23 cellular contexts compared by ENCODE assay signal in genomic region chrX:10245901-10246696, GRCh38.
A peak's percentile ranks its signal among the peaks of the same experiment; 100 is the strongest.
DNase-seq lines count a peak whose midpoint lies in the region; ATAC-seq, FAIRE-seq and TF ChIP-seq lines count a peak whose summit lies in the region.
"Had no signal": no experiment of that assay in that cellular context is flagged by ENCODE, and none has a peak within 500 bp of the region (broad histone marks: within the 10 kb centered on the region; RNA-seq: fewer than 3 reads in every experiment).

No MANE protein-coding gene starts in this region.

- H3K4me2 ChIP-seq in astrocyte (ENCODE audit: low read length) = no peak overlapping the region

- H3K4me3 Mint-ChIP-seq in activated naive CD8-positive, alpha-beta T cell treated with anti-CD3 and anti-CD28 coated beads, Interleukin-2, amount 10 ng/mL, durations not matched to agents 7 days and 5 days = no peak overlapping the region
- no peak overlapping the region for H3K4me3 Mint-ChIP-seq in activated naive CD8-positive, alpha-beta T cell treated with anti-CD3 and anti-CD28 coated beads, Interleukin-2, amount 50 U/mL, for 24 hours
- H3K4me3 Mint-ChIP-seq in astrocyte (ENCODE audit: unreplicated experiment) = no peak overlapping the region
- H3K4me3 Mint-ChIP-seq: B cell; CD4-positive, alpha-beta memory T cell had no signal

- H3K9me3 Mint-ChIP-seq in activated naive CD8-positive, alpha-beta T cell treated with anti-CD3 and anti-CD28 coated beads, Interleukin-2, amount 10 ng/mL, durations not matched to agents 7 days and 5 days = no peaks in the 10 kb centered on the region
- no peaks in the 10 kb centered on the region for H3K9me3 Mint-ChIP-seq in activated naive CD8-positive, alpha-beta T cell treated with anti-CD3 and anti-CD28 coated beads, Interleukin-2, amount 50 U/mL, for 24 hours
- H3K9me3 Mint-ChIP-seq in astrocyte (ENCODE audit: unreplicated experiment) = no peaks in the 10 kb centered on the region

- peak; percentile 45 for ATAC-seq in activated naive CD8-positive, alpha-beta T cell treated with anti-CD3 and anti-CD28 coated beads, Interleukin-2, amount 10 ng/mL, durations not matched to agents 7 days and 5 days (ENCODE audit: low read depth)
- ATAC-seq in activated naive CD8-positive, alpha-beta T cell treated with anti-CD3 and anti-CD28 coated beads, Interleukin-2, amount 50 U/mL, for 24 hours = no peak
- ATAC-seq in GM18861 (IDR thresholded peaks at IDR 0.05; ENCODE audit: unreplicated experiment) = no peak

- peak; percentile 5 for FAIRE-seq in astrocyte (lab: Jason Lieb, UNC)
- FAIRE-seq: A204.1, GM12891, GM19239, H1 had no signal

- H3K4me1 Mint-ChIP-seq in activated naive CD8-positive, alpha-beta T cell treated with anti-CD3 and anti-CD28 coated beads, Interleukin-2, amount 10 ng/mL, durations not matched to agents 7 days and 5 days = no peaks in the 10 kb centered on the region
- H3K4me1 Mint-ChIP-seq in activated naive CD8-positive, alpha-beta T cell treated with anti-CD3 and anti-CD28 coated beads, Interleukin-2, amount 50 U/mL, for 24 hours = no peaks in the 10 kb centered on the region
- no peaks in the 10 kb centered on the region for H3K4me1 Mint-ChIP-seq in astrocyte (ENCODE audit: low read depth, unreplicated experiment)
- H3K4me1 Mint-ChIP-seq: CD4-positive, alpha-beta memory T cell had no signal

- no peak overlapping the region for H3K4me3 ChIP-seq in Jurkat, Clone E6-1 (ENCODE audit: low read length)
- H3K4me3 ChIP-seq in astrocyte (ENCODE audit: insufficient read depth, low read depth, low read length) = no peak overlapping the region
- H3K4me3 ChIP-seq: GM23248 had no signal

- no peaks in the 10 kb centered on the region for H3K27me3 Mint-ChIP-seq in activated naive CD8-positive, alpha-beta T cell treated with anti-CD3 and anti-CD28 coated beads, Interleukin-2, amount 10 ng/mL, durations not matched to agents 7 days and 5 days
- no peaks in the 10 kb centered on the region for H3K27me3 Mint-ChIP-seq in activated naive CD8-positive, alpha-beta T cell treated with anti-CD3 and anti-CD28 coated beads, Interleukin-2, amount 50 U/mL, for 24 hours
- H3K27me3 Mint-ChIP-seq in astrocyte (ENCODE audit: low read depth, unreplicated experiment) = peaks cover 1% of the 10 kb centered on the region
- H3K27me3 Mint-ChIP-seq: B cell; CD4-positive, alpha-beta memory T cell had no signal

- H3K79me2 ChIP-seq in astrocyte (ENCODE audit: insufficient read depth, low read length) = no peaks in the 10 kb centered on the region

- POLR2A ChIA-PET in activated naive CD8-positive, alpha-beta T cell treated with anti-CD3 and anti-CD28 coated beads, Interleukin-2, amount 10 ng/mL, durations not matched to agents 7 days and 5 days (lab: Charles Lee) = no interaction called here

- H3K27ac ChIP-seq in astrocyte (ENCODE audit: low read depth, low read length) = no peak overlapping the region
- H3K27ac ChIP-seq: 22Rv1, GM23248 had no signal

- no peak for DNase-seq in activated naive CD8-positive, alpha-beta T cell treated with anti-CD3 and anti-CD28 coated beads, Interleukin-2, amount 10 ng/mL, durations not matched to agents 7 days and 5 days
- DNase-seq in activated naive CD8-positive, alpha-beta T cell treated with anti-CD3 and anti-CD28 coated beads, Interleukin-2, amount 50 U/mL, for 24 hours = no peak
- peak; percentile 90 for DNase-seq in Jurkat, Clone E6-1 (ENCODE audit: low read depth, low spot score)
- no peak for DNase-seq in astrocyte (ENCODE audit: low read depth)
- DNase-seq in Kasumi-1 (lab: John Stamatoyannopoulos, UW) = no peak
- no peak for DNase-seq in NCI-H82 treated with DMSO at 0.1 percent for 48 hours (lab: John Stamatoyannopoulos, UW; ENCODE audit: unreplicated experiment)
- DNase-seq: C1 segment of cervical spinal cord; Calu3; CD4-positive, alpha-beta memory T cell; COR-L47; DMS53; DMS79 treated with DMSO at 0.1 percent for 48 hours; GF-D8; GM23248; H7; HCEC 1CT had no signal

- H3K36me3 ChIP-seq in astrocyte (ENCODE audit: insufficient read depth, low read length) = no peaks in the 10 kb centered on the region

- no peak overlapping the region for H3K9ac ChIP-seq in astrocyte (ENCODE audit: low read length)
- H3K9ac ChIP-seq: GM23248 had no signal

- peaks cover 4% of the 10 kb centered on the region for H3K4me1 ChIP-seq in astrocyte (ENCODE audit: insufficient read depth, low read length)

- no peaks in the 10 kb centered on the region for H3K36me3 Mint-ChIP-seq in activated naive CD8-positive, alpha-beta T cell treated with anti-CD3 and anti-CD28 coated beads, Interleukin-2, amount 10 ng/mL, durations not matched to agents 7 days and 5 days
- H3K36me3 Mint-ChIP-seq in activated naive CD8-positive, alpha-beta T cell treated with anti-CD3 and anti-CD28 coated beads, Interleukin-2, amount 50 U/mL, for 24 hours (ENCODE audit: low read depth) = no peaks in the 10 kb centered on the region
- no peaks in the 10 kb centered on the region for H3K36me3 Mint-ChIP-seq in astrocyte (ENCODE audit: low read depth, unreplicated experiment)
- H3K36me3 Mint-ChIP-seq: CD4-positive, alpha-beta memory T cell had no signal

- H2AFZ ChIP-seq in astrocyte (ENCODE audit: low read depth, low read length) = no peak overlapping the region
- H2AFZ ChIP-seq: GM23248 had no signal

- TF ChIP-seq CTCF in astrocyte (IDR thresholded peaks at IDR 0.05; ENCODE audit: insufficient read depth, low read depth, low read length) = no peak

- H4K20me1 ChIP-seq in astrocyte (ENCODE audit: insufficient read depth, low read length) = no peaks in the 10 kb centered on the region

- H3K27ac Mint-ChIP-seq in activated naive CD8-positive, alpha-beta T cell treated with anti-CD3 and anti-CD28 coated beads, Interleukin-2, amount 10 ng/mL, durations not matched to agents 7 days and 5 days = no peak overlapping the region
- no peak overlapping the region for H3K27ac Mint-ChIP-seq in activated naive CD8-positive, alpha-beta T cell treated with anti-CD3 and anti-CD28 coated beads, Interleukin-2, amount 50 U/mL, for 24 hours
- no peak overlapping the region for H3K27ac Mint-ChIP-seq in astrocyte (ENCODE audit: unreplicated experiment)
- H3K27ac Mint-ChIP-seq: B cell; CD4-positive, alpha-beta memory T cell had no signal

- no peaks in the 10 kb centered on the region for H3K9me3 ChIP-seq in astrocyte (ENCODE audit: insufficient read depth, low read depth, low read length)

- no peaks in the 10 kb centered on the region for H3K27me3 ChIP-seq in astrocyte (ENCODE audit: insufficient read depth, low read length)
